ENCODE assay signal across 8 cellular contexts in genomic region chr7:31735991-31736982, GRCh38. TPM values are rescaled to one million over a fixed set of nuclear protein-coding genes. Genes with fewer than 3 reads are reported as not detected.
A peak's percentile ranks its signal among the peaks of the same experiment; 100 is the strongest.
DNase-seq lines count a peak whose midpoint lies in the region; ATAC-seq and TF ChIP-seq lines count a peak whose summit lies in the region.

No MANE protein-coding gene starts in this region.

- H4K20me1 ChIP-seq in SK-N-SH (ENCODE audit: insufficient read depth): no peaks in the 10 kb centered on the region

- no peak overlapping the region for H3K4me3 ChIP-seq in SK-N-SH (ENCODE audit: low read depth in 2 of 2, low read length in 1 of 2)
- no peak overlapping the region for H3K4me3 ChIP-seq in naive thymus-derived CD4-positive, alpha-beta T cell (ENCODE audit: low read length)

- peaks cover 9% of the 10 kb centered on the region for H3K4me1 Mint-ChIP-seq in nephron progenitor cell
- no peaks in the 10 kb centered on the region for H3K4me1 Mint-ChIP-seq in naive thymus-derived CD4-positive, alpha-beta T cell

- H3K36me3 Mint-ChIP-seq in nephron progenitor cell (ENCODE audit: low read depth): no peaks in the 10 kb centered on the region
- H3K36me3 Mint-ChIP-seq in naive thymus-derived CD4-positive, alpha-beta T cell: no peaks in the 10 kb centered on the region

- H2AFZ ChIP-seq in SK-N-SH (ENCODE audit: low read depth): no peak overlapping the region

- ATAC-seq in GM21447 (IDR thresholded peaks at IDR 0.05; ENCODE audit: unreplicated experiment) (peak; percentile 60), HG03571 (IDR thresholded peaks at IDR 0.05; ENCODE audit: unreplicated experiment) (no peak)
- no peak for ATAC-seq in naive thymus-derived CD4-positive, alpha-beta T cell

- no peak overlapping the region for H3K27ac Mint-ChIP-seq in nephron progenitor cell
- H3K27ac Mint-ChIP-seq in naive thymus-derived CD4-positive, alpha-beta T cell: no peak overlapping the region

- WGBS in SK-N-SH (ENCODE audit: low lambda C conversion rate): 19% methylated on average over 11 of the region's 11 CpGs

- H3K4me1 ChIP-seq in SK-N-SH (ENCODE audit: control insufficient read depth in 1 of 2, insufficient read depth in 2 of 2, low read depth in 1 of 2, low read length in 1 of 2): no peaks in the 10 kb centered on the region
- no peaks in the 10 kb centered on the region for H3K4me1 ChIP-seq in naive thymus-derived CD4-positive, alpha-beta T cell (ENCODE audit: control insufficient read depth in 2 of 2, insufficient read depth in 2 of 2, low read length in 2 of 2)

- no peaks in the 10 kb centered on the region for H3K9me3 ChIP-seq in SK-N-SH
- no peaks in the 10 kb centered on the region for H3K9me3 ChIP-seq in naive thymus-derived CD4-positive, alpha-beta T cell (ENCODE audit: control insufficient read depth in 2 of 3, low read length in 3 of 3)

- no peak overlapping the region for H3K9ac ChIP-seq in SK-N-SH

- no peaks in the 10 kb centered on the region for H3K9me3 Mint-ChIP-seq in nephron progenitor cell
- H3K9me3 Mint-ChIP-seq in naive thymus-derived CD4-positive, alpha-beta T cell: peaks cover 0 to 17% (median 0%) of the 10 kb centered on the region in 11 donors

- DNase-seq in Caki2 (ENCODE audit: low read depth) (peak; percentile 41), NCI-H1417 treated with DMSO at 0.1 percent for 48 hours (lab: John Stamatoyannopoulos, UW) (peak; percentile 67), SK-N-SH (peak; percentile 64), fibroblast of gingiva (ENCODE audit: low read depth) (peak; percentile 18), nephron progenitor cell (peak; percentile 78)
- DNase-seq in naive thymus-derived CD4-positive, alpha-beta T cell: no peak

- no peak overlapping the region for H3K4me3 Mint-ChIP-seq in nephron progenitor cell
- H3K4me3 Mint-ChIP-seq in naive thymus-derived CD4-positive, alpha-beta T cell: no peak overlapping the region

- no peak overlapping the region for H3K4me2 ChIP-seq in SK-N-SH

- H3K27me3 ChIP-seq in SK-N-SH (ENCODE audit: insufficient read depth): peaks cover 54% of the 10 kb centered on the region; the same call in 1 of the 2 replicates
- no peaks in the 10 kb centered on the region for H3K27me3 ChIP-seq in naive thymus-derived CD4-positive, alpha-beta T cell (ENCODE audit: control insufficient read depth in 2 of 2, insufficient read depth in 2 of 2, low read length in 2 of 2)

- H3K36me3 ChIP-seq in SK-N-SH (replicated peaks in 1 of 2; ENCODE audit: control insufficient read depth in 1 of 2, insufficient read depth in 2 of 2, low read length in 1 of 2): no peaks in the 10 kb centered on the region
- H3K36me3 ChIP-seq in naive thymus-derived CD4-positive, alpha-beta T cell (ENCODE audit: control insufficient read depth in 2 of 3, insufficient read depth in 3 of 3, low read length in 3 of 3): no peaks in the 10 kb centered on the region

- no peak for TF ChIP-seq EP300 in SK-N-SH (IDR thresholded peaks at IDR 0.05; ENCODE audit: borderline replicate concordance in 1 of 2, low read depth in 1 of 2, low read length in 1 of 2)

- peak; percentile 94 for TF ChIP-seq CTCF in SK-N-SH (IDR thresholded peaks at IDR 0.05)
- peak; percentile 89 for TF ChIP-seq CTCF in nephron progenitor cell (IDR thresholded peaks at IDR 0.05)

- H3K27ac ChIP-seq in SK-N-SH (ENCODE audit: low read depth in 2 of 2, low read length in 1 of 2): no peak overlapping the region
- no peak overlapping the region for H3K27ac ChIP-seq in naive thymus-derived CD4-positive, alpha-beta T cell (ENCODE audit: low read depth, low read length)

- TF ChIP-seq RAD21 in SK-N-SH (IDR thresholded peaks at IDR 0.05; ENCODE audit: low read length): peak; percentile 95

- POLR2A ChIA-PET in SK-N-SH (lab: Yijun Ruan, JAX): no interaction called here
- POLR2A ChIA-PET in naive thymus-derived CD4-positive, alpha-beta T cell (lab: Charles Lee): no interaction called here

- H3K27me3 Mint-ChIP-seq in nephron progenitor cell (ENCODE audit: low read depth, poor library complexity): peaks cover 5% of the 10 kb centered on the region
- peaks cover 0 to 5% (median 0%) of the 10 kb centered on the region in 5 donors for H3K27me3 Mint-ChIP-seq in naive thymus-derived CD4-positive, alpha-beta T cell

- CTCF ChIA-PET in SK-N-SH (lab: Yijun Ruan, JAX): interaction anchor here (0.7 to 5.8 kb wide), 11 partner anchors 14 to 614 kb away, joined by 3 to 42 read pairs (median 4); no protein-coding TSS in a partner anchor
- CTCF ChIA-PET in naive thymus-derived CD4-positive, alpha-beta T cell (lab: Charles Lee): no interaction called here

- H3F3A ChIP-seq in SK-N-SH (replicated peaks; ENCODE audit: insufficient read depth): no peaks in the 10 kb centered on the region

- in situ Hi-C loops in Caki2 (cut with HindIII; ENCODE audit: low pct_unique_long_range_greater_than_20kb, low sequenced_read_pairs): no loop called here

- no peaks in the 10 kb centered on the region for H3K79me2 ChIP-seq in SK-N-SH (ENCODE audit: insufficient read depth)

- intact Hi-C loops in naive thymus-derived CD4-positive, alpha-beta T cell (cut with micrococcal nuclease): no loop called here

- H3K9me2 ChIP-seq in SK-N-SH: no peaks in the 10 kb centered on the region

TF ChIP-seq in SK-N-SH, 30 proteins besides CTCF, POLR2A, EP300 and RAD21:
- TF ChIP-seq TAF1 (IDR thresholded peaks at IDR 0.05; ENCODE audit: borderline replicate concordance, low read depth, low read length): no peak
- TF ChIP-seq NRF1 (IDR thresholded peaks at IDR 0.05; ENCODE audit: low read depth, low read length): no peak
- TF ChIP-seq POLR2AphosphoS5 (IDR thresholded peaks at IDR 0.05; ENCODE audit: low read depth, low read length): no peak
- no peak for TF ChIP-seq NFIC (IDR thresholded peaks at IDR 0.05; ENCODE audit: borderline replicate concordance)
- TF ChIP-seq SMC3 (IDR thresholded peaks at IDR 0.05; ENCODE audit: low read depth, low read length): peak; percentile 88
- 0 out of 2 replicates have a peak, but pooled peaks have one; percentile 30 for TF ChIP-seq RFX5 (IDR thresholded peaks at IDR 0.05; ENCODE audit: low read length)
- TF ChIP-seq RCOR1 (IDR thresholded peaks at IDR 0.05; ENCODE audit: low read length): peak; percentile 58
- TF ChIP-seq SIN3A (IDR thresholded peaks at IDR 0.05; ENCODE audit: borderline replicate concordance, low read depth, low read length): no peak
- TF ChIP-seq MEF2A (IDR thresholded peaks at IDR 0.05; ENCODE audit: borderline replicate concordance, low read depth): no peak

RNA-seq across cellular contexts. Expression of gene PPP1R17, which starts 49.3 kb away (rescaled TPM):
- not detected in 2 replicates for total RNA-seq in Caki2 (2014; rRNA removed; shearing (Covaris generic); ENCODE audit: low replicate concordance)
- not detected in 2 replicates for polyA plus RNA-seq in SK-N-SH (2012; rRNA removed)
- polyA plus RNA-seq in SK-N-SH (2012; cell fraction: cytosol; rRNA removed): not detected in 2 replicates
- polyA plus RNA-seq in SK-N-SH (2012; cell fraction: nucleus; rRNA removed): not detected in 2 replicates
- 1 to 10 TPM in 1 of 5 experiments, not detected in 4; 1.4 TPM for total RNA-seq in naive thymus-derived CD4-positive, alpha-beta T cell
- not detected for polyA plus RNA-seq in naive thymus-derived CD4-positive, alpha-beta T cell

Comparison
In these comparisons a context has a peak if more than half of its experiments do, and no peak if none do; other contexts are left out.
1. DNase-seq: peak in Caki2 (single experiment), NCI-H1417 treated with DMSO at 0.1 percent for 48 hours (single experiment), SK-N-SH (single experiment), fibroblast of gingiva (single experiment) and nephron progenitor cell (single experiment); none in naive thymus-derived CD4-positive, alpha-beta T cell (0 of 9).